25 cellular contexts compared by ENCODE assay signal in the genomic region with DNA sequence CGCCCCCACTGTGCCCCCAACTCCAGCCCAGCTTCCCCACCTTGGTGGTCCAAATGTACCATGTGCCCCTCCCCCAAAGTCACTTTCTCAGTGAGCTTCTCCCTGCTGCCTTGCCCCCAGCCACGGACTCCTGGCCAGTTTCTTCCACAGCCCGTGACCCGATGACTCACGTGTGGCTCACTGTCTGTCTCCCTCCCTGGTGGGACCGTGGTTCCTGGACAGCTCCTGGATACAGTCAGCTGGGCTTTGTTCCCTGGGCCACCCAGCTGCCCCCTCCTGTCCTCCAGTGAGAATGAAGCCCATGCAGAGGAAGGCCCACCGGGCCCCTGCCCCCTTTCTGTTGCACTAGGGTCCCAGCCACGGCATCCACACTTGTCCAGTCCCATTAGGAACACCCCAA. TPM values are rescaled to one million over a fixed set of nuclear protein-coding genes. Genes with fewer than 3 reads are reported as not detected.
DNase-seq lines count a peak whose midpoint lies in the region; ATAC-seq, FAIRE-seq and TF ChIP-seq lines count a peak whose summit lies in the region.
"Had no signal": no experiment of that assay in that cellular context is flagged by ENCODE, and none has a peak within 500 bp of the region (broad histone marks: within the 10 kb centered on the region; RNA-seq: fewer than 3 reads in every experiment).

No MANE protein-coding gene starts in this region.

- H3K27ac ChIP-seq in astrocyte (ENCODE audit: low read depth, low read length): no peak overlapping the region
- no peak overlapping the region for H3K27ac ChIP-seq in sigmoid colon
- H3K27ac ChIP-seq in CD4-positive, alpha-beta T cell (ENCODE audit: low read depth, low read length): no peak overlapping the region
- H3K27ac ChIP-seq: SJCRH30 had no signal

- H3K27me3 ChIP-seq in astrocyte (ENCODE audit: insufficient read depth, low read length): peaks cover 13% of the 10 kb centered on the region
- H3K27me3 ChIP-seq in sigmoid colon: peaks cover 11 to 27% (median 19%) of the 10 kb centered on the region in 3 donors
- peaks cover 15% of the 10 kb centered on the region for H3K27me3 ChIP-seq in CD4-positive, alpha-beta T cell (ENCODE audit: control insufficient read depth, insufficient read depth, low read length)
- H3K27me3 ChIP-seq: SJCRH30 had no signal

- no peak overlapping the region for H3K27ac Mint-ChIP-seq in astrocyte (ENCODE audit: unreplicated experiment)
- H3K27ac Mint-ChIP-seq in CD4-positive, alpha-beta T cell: no peak overlapping the region
- H3K27ac Mint-ChIP-seq: activated naive CD8-positive, alpha-beta T cell treated with anti-CD3 and anti-CD28 coated beads, Interleukin-2, amount 50 U/mL, for 24 hours; activated T-helper 2 cell treated with anti-CD3 and anti-CD28 coated beads, Interferon-gamma antibody, Interleukin-2, Interleukin-4, amounts not matched to agents 10 μg/mL and 5 μg/mL and 100 μg/mL, durations not matched to agents 14 hours and 24 hours and 36 hours; WTC11 had no signal

- no peaks in the 10 kb centered on the region for H3K36me3 Mint-ChIP-seq in astrocyte (ENCODE audit: low read depth, unreplicated experiment)
- H3K36me3 Mint-ChIP-seq in CD4-positive, alpha-beta T cell (ENCODE audit: low read depth): no peaks in the 10 kb centered on the region

- no peak for FAIRE-seq in astrocyte (lab: Jason Lieb, UNC)

- no peak overlapping the region for H3K4me3 ChIP-seq in astrocyte (ENCODE audit: insufficient read depth, low read depth, low read length)
- H3K4me3 ChIP-seq in sigmoid colon: no peak overlapping the region
- H3K4me3 ChIP-seq: SJCRH30, smooth muscle cell had no signal

- no peak overlapping the region for H2AFZ ChIP-seq in astrocyte (ENCODE audit: low read depth, low read length)

- H3K4me1 Mint-ChIP-seq in astrocyte (ENCODE audit: low read depth, unreplicated experiment): peaks cover 16% of the 10 kb centered on the region
- no peaks in the 10 kb centered on the region for H3K4me1 Mint-ChIP-seq in CD4-positive, alpha-beta T cell (ENCODE audit: low read depth)
- H3K4me1 Mint-ChIP-seq: WTC11 had no signal

- H3K9me3 Mint-ChIP-seq in astrocyte (ENCODE audit: unreplicated experiment): peaks cover 4% of the 10 kb centered on the region
- peaks cover 3% of the 10 kb centered on the region for H3K9me3 Mint-ChIP-seq in CD4-positive, alpha-beta T cell

- TF ChIP-seq EP300 in sigmoid colon (IDR thresholded peaks at IDR 0.05): no peak

- H3K79me2 ChIP-seq in astrocyte (ENCODE audit: insufficient read depth, low read length): no peaks in the 10 kb centered on the region

- no peaks in the 10 kb centered on the region for H4K20me1 ChIP-seq in astrocyte (ENCODE audit: insufficient read depth, low read length)

- H3K36me3 ChIP-seq in astrocyte (ENCODE audit: insufficient read depth, low read length): no peaks in the 10 kb centered on the region
- no peaks in the 10 kb centered on the region for H3K36me3 ChIP-seq in sigmoid colon
- H3K36me3 ChIP-seq: SJCRH30 had no signal

- TF ChIP-seq CTCF in astrocyte (IDR thresholded peaks at IDR 0.05; ENCODE audit: insufficient read depth, low read depth, low read length): no peak
- no peak for TF ChIP-seq CTCF in sigmoid colon (IDR thresholded peaks at IDR 0.05)
- TF ChIP-seq CTCF in CD4-positive, alpha-beta T cell (IDR thresholded peaks at IDR 0.05): no peak

- peak; percentile 73 for DNase-seq in GM03348 (ENCODE audit: low spot score)
- peak; percentile 22 for DNase-seq in astrocyte (ENCODE audit: low read depth)
- DNase-seq in islet precursor cell: peak; percentile 44
- peak; percentile 49 for DNase-seq in sigmoid colon
- no peak for DNase-seq in CD4-positive, alpha-beta T cell
- DNase-seq in SIG-M5 (lab: John Stamatoyannopoulos, UW): no peak
- DNase-seq: activated naive CD8-positive, alpha-beta T cell treated with anti-CD3 and anti-CD28 coated beads, Interleukin-2, amount 50 U/mL, for 24 hours; C1 segment of cervical spinal cord; cerebellar nuclear complex; DMS79; GF-D8; glutamatergic neuron; HCEC 1CT; KG1; mesenchymal stem cell; MM.1S; NCI-H2029 treated with DMSO at 0.1 percent for 48 hours; NCI-H226; SJCRH30; stimulated activated CD4-positive, alpha-beta T cell treated with anti-CD3 and anti-CD28 coated beads, Interleukin-2, amount 100 ng/mL, for 24 hours; trophoblast cell had no signal

- H3K4me2 ChIP-seq in astrocyte (ENCODE audit: low read length): no peak overlapping the region
- H3K4me2 ChIP-seq: smooth muscle cell had no signal

- no peaks in the 10 kb centered on the region for H3K4me1 ChIP-seq in astrocyte (ENCODE audit: insufficient read depth, low read length)
- H3K4me1 ChIP-seq in sigmoid colon: peaks cover 0 to 12% (median 0%) of the 10 kb centered on the region in 4 donors
- H3K4me1 ChIP-seq: SJCRH30 had no signal

- H3K9me3 ChIP-seq in astrocyte (ENCODE audit: insufficient read depth, low read depth, low read length) (no peaks in the 10 kb centered on the region), sigmoid colon (no peaks in the 10 kb centered on the region)
- H3K9me3 ChIP-seq in CD4-positive, alpha-beta T cell (ENCODE audit: control insufficient read depth, low read length): no peaks in the 10 kb centered on the region
- H3K9me3 ChIP-seq: SJCRH30 had no signal

- H3K27me3 Mint-ChIP-seq in astrocyte (ENCODE audit: low read depth, unreplicated experiment): peaks cover 8% of the 10 kb centered on the region
- H3K27me3 Mint-ChIP-seq in CD4-positive, alpha-beta T cell: peaks cover 13% of the 10 kb centered on the region

- H3K4me3 Mint-ChIP-seq in astrocyte (ENCODE audit: unreplicated experiment): no peak overlapping the region
- H3K4me3 Mint-ChIP-seq in CD4-positive, alpha-beta T cell: no peak overlapping the region
- H3K4me3 Mint-ChIP-seq: activated naive CD8-positive, alpha-beta T cell treated with anti-CD3 and anti-CD28 coated beads, Interleukin-2, amount 50 U/mL, for 24 hours; WTC11 had no signal

- WGBS in sigmoid colon, 2 donors: 83 to 87% methylated on average over 8 of the region's 8 CpGs

- CTCF ChIA-PET in CD4-positive, alpha-beta T cell (lab: Charles Lee): interaction anchor here (1.0 kb wide), 1 partner anchor 17 kb away, joined by 3 read pairs; no protein-coding TSS in a partner anchor

- ATAC-seq in HG03432 (IDR thresholded peaks at IDR 0.05; ENCODE audit: unreplicated experiment): no peak
- no peak for ATAC-seq in CD4-positive, alpha-beta T cell (ENCODE audit: poor library complexity)
- ATAC-seq: activated naive CD8-positive, alpha-beta T cell treated with anti-CD3 and anti-CD28 coated beads, Interleukin-2, amount 50 U/mL, for 24 hours; WTC11 had no signal

- intact Hi-C loops in sigmoid colon (cut with DNase I): no loop called here
- intact Hi-C loops in CD4-positive, alpha-beta T cell (cut with DNase I, micrococcal nuclease): no loop called here

- POLR2A ChIA-PET in CD4-positive, alpha-beta T cell (lab: Charles Lee): no interaction called here

- TF ChIP-seq POLR2A in sigmoid colon (IDR thresholded peaks at IDR 0.05): no peak

- H3K9ac ChIP-seq in astrocyte (ENCODE audit: low read length): no peak overlapping the region

RNA-seq across cellular contexts. Expression of gene CTDP1, which starts 45.0 kb away (rescaled TPM):
- total RNA-seq in astrocyte (30.2 and 31.7 TPM in 2 replicates), sigmoid colon (10 to 100 TPM; 11.1 to 14.7 (median 12.6) TPM)
- polyA plus RNA-seq in sigmoid colon: 10 to 100 TPM; 15.6 to 25.9 (median 22.3) TPM
- 10 to 100 TPM; 69.0 to 79.6 TPM for total RNA-seq in CD4-positive, alpha-beta T cell

Comparison
In these comparisons a context has a peak if more than half of its experiments do, and no peak if none do; other contexts are left out.
1. DNase-seq: peak in GM03348 (single experiment), astrocyte (single experiment), islet precursor cell (single experiment) and sigmoid colon (single experiment); none in CD4-positive, alpha-beta T cell (0 of 10) and SIG-M5 (single experiment).